Comparison of ENCODE assay signal across 8 cellular contexts in the genomic region with DNA sequence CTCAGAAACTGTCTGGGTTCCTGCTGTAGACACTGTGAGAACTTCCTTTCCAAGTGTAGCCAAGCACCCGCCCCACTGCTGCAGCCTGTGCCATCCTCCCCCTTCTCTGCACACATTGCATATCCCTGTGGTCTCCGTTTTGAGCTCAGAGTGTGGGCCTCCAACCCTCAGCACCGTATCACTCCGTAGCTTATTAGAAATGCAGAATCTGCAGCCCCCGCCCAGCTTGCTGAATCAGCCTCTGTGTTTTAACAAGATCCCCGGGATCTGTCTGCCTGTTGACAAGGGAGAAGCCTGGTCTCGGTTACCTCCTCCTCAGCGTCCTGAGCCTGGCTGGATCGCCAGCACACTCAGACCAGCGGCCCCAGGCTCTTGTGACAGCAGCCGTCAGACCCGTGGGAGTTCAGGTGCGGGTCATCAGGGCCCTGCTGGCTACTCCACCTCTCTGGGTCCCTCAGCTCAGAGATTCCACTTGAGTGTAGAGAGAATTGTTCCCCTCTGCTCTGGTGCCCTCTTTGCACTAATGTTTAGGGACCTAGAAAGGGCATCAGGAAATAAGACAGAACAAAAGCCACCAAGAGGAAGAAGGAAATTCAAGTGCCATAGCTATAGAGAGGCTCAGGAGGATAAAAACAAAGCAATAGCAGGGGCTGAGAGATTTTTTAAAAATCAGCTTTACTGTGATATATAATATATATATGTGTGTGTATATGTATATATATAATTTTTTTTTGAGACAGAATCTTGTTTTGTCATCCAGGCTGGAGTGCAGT.
DNase-seq lines count a peak whose midpoint lies in the region; ATAC-seq and TF ChIP-seq lines count a peak whose summit lies in the region.

No MANE protein-coding gene starts in this region.

- TF ChIP-seq POLR2A in vagina (IDR thresholded peaks at IDR 0.05): no peak

- peaks cover 9% of the 10 kb centered on the region for H3K4me1 ChIP-seq in mesodermal cell (ENCODE audit: control insufficient read depth, insufficient read depth, low read length, poor library complexity, severe bottlenecking)
- peaks cover 24% of the 10 kb centered on the region for H3K4me1 ChIP-seq in vagina

- H3K4me3 ChIP-seq in cardiac fibroblast (replicated peaks in 1 of 2; ENCODE audit: low read depth in 2 of 2, low read length in 2 of 2) (no peak overlapping the region), mesodermal cell (ENCODE audit: extremely low read depth, insufficient read depth, low read length, poor library complexity, severe bottlenecking) (no peak overlapping the region), vagina (no peak overlapping the region)

- no peak for TF ChIP-seq CTCF in cardiac fibroblast (IDR thresholded peaks at IDR 0.05; ENCODE audit: low read depth, low read length)
- no peak for TF ChIP-seq CTCF in vagina (IDR thresholded peaks at IDR 0.05)

- H3K9me3 ChIP-seq in mesodermal cell (ENCODE audit: control insufficient read depth, low read length): no peaks in the 10 kb centered on the region
- H3K9me3 ChIP-seq in vagina: no peaks in the 10 kb centered on the region

- H3K36me3 ChIP-seq in mesodermal cell (ENCODE audit: control insufficient read depth, insufficient read depth, low read length) (no peaks in the 10 kb centered on the region), vagina (no peaks in the 10 kb centered on the region)

- peak overlapping the region; percentile 72 for H3K27ac ChIP-seq in mesodermal cell (ENCODE audit: low read depth, low read length, severe bottlenecking)
- H3K27ac ChIP-seq in vagina: peak overlapping the region; percentile 40

- H3K27me3 ChIP-seq in vagina: no peaks in the 10 kb centered on the region

- peak; percentile 76 for DNase-seq in Right ventricle myocardium inferior (ENCODE audit: missing footprints)
- no peak for DNase-seq in cardiac septum (ENCODE audit: low spot score)
- peak; percentile 56 to 78 for DNase-seq in cardiac fibroblast (ENCODE audit: low read depth in 2 of 2)
- DNase-seq in vagina (ENCODE audit: extremely low spot score in 2 of 2): no peak
- no peak for DNase-seq in CD1c-positive myeloid dendritic cell (ENCODE audit: extremely low spot score)
- no peak for DNase-seq in cortex of kidney (lab: John Stamatoyannopoulos, UW)

- ATAC-seq in Right ventricle myocardium inferior (peak; percentile 62), GM18502 (IDR thresholded peaks at IDR 0.05; ENCODE audit: poor library complexity, unreplicated experiment) (no peak)

- intact Hi-C loops in Right ventricle myocardium inferior (cut with DNase I): loop anchor here (1.0 kb wide), 1 partner anchor 48 kb away; no protein-coding TSS in a partner anchor
- intact Hi-C loops in cardiac septum (cut with DNase I): no loop called here
- intact Hi-C loops in vagina (cut with DNase I): loop anchor here (10.0 kb wide), 1 partner anchor 55 kb away; no protein-coding TSS in a partner anchor

- 60 to 71% methylated on average over 12 of the region's 13 CpGs for WGBS in mesodermal cell (ENCODE audit: insufficient coverage in 2 of 2), 2 experiments

Comparison
In these comparisons a context has a peak if more than half of its experiments do, and no peak if none do; other contexts are left out.
1. DNase-seq: peak in Right ventricle myocardium inferior (single experiment) and cardiac fibroblast (2 of 2); none in cardiac septum (single experiment), vagina (0 of 2), CD1c-positive myeloid dendritic cell (single experiment) and cortex of kidney (single experiment).